In genomic region chr18:74689251-74689650, GRCh38 we compare ENCODE assay signal across 23 cellular contexts.
A peak's percentile ranks its signal among the peaks of the same experiment; 100 is the strongest.
DNase-seq lines count a peak whose midpoint lies in the region; ATAC-seq and TF ChIP-seq lines count a peak whose summit lies in the region.
"Had no signal": no experiment of that assay in that cellular context is flagged by ENCODE, and none has a peak within 500 bp of the region (broad histone marks: within the 10 kb centered on the region; RNA-seq: fewer than 3 reads in every experiment).

No MANE protein-coding gene starts in this region.

- no peak overlapping the region for H3K23ac ChIP-seq in mesenchymal stem cell (ENCODE audit: low read length in 2 of 2)

- ATAC-seq in GM18517 (IDR thresholded peaks at IDR 0.05; ENCODE audit: unreplicated experiment) = no peak
- ATAC-seq: GM23338, left ventricle myocardium superior had no signal

- peaks cover 5 to 10% of the 10 kb centered on the region in 2 experiments for H3K36me3 ChIP-seq in mesenchymal stem cell (ENCODE audit: control insufficient read depth in 1 of 2, insufficient read depth in 2 of 2, low read depth in 1 of 2, low read length in 2 of 2)
- H3K36me3 ChIP-seq: suprapubic skin, uterus had no signal

- DNase-seq in AG10803 (ENCODE audit: low read depth) (peak; percentile 75), LHCN-M2 (ENCODE audit: low read depth) (peak; percentile 64), dedifferentiated amniotic fluid mesenchymal stem cell (ENCODE audit: extremely low spot score) (peak; percentile 38), mesenchymal stem cell (peak; percentile 7), mesenteric fat pad (ENCODE audit: low spot score) (no peak), NCI-H2227 (lab: John Stamatoyannopoulos, UW; ENCODE audit: unreplicated experiment) (no peak)
- DNase-seq in stimulated activated CD4-positive, alpha-beta T cell treated with anti-CD3 and anti-CD28 coated beads, Interleukin-4, amount 100 ng/mL, for 4 hours = no peak
- DNase-seq: ACHN; activated CD4-positive, alpha-beta memory T cell treated with anti-CD3 and anti-CD28 coated beads, Interleukin-2, amount 10 ng/mL, durations not matched to agents 7 days and 5 days; activated naive CD4-positive, alpha-beta T cell treated with Interleukin-2 at 50 U/mL for 16 hours; activated T-cell treated with anti-CD3 and anti-CD28 coated beads, Interleukin-2, amount 50 U/mL, for 1 hour; anterior cingulate cortex; DND-41; glutamatergic neuron; left ventricle myocardium superior; NCI-H1417 treated with DMSO at 0.1 percent for 48 hours; NCI-H2171; SHP77; uterus had no signal

- no peak overlapping the region for H2BK120ac ChIP-seq in mesenchymal stem cell (ENCODE audit: low read depth, low read length)

- H3K4me2 ChIP-seq in mesenchymal stem cell (ENCODE audit: low read length, poor library complexity, severe bottlenecking) = no peak overlapping the region
- H3K4me2 ChIP-seq: GM23338 had no signal

- no peak overlapping the region for H4K8ac ChIP-seq in mesenchymal stem cell (ENCODE audit: low read length)

- H4K91ac ChIP-seq in mesenchymal stem cell (ENCODE audit: low read length) = no peak overlapping the region

- TF ChIP-seq CTCF in AG10803 (conservative IDR thresholded peaks at IDR 0.05; ENCODE audit: low read length) = no peak

- H3K4me1 ChIP-seq in mesenchymal stem cell (ENCODE audit: control insufficient read depth, insufficient read depth, low read depth, low read length) = no peaks in the 10 kb centered on the region
- H3K4me1 ChIP-seq: suprapubic skin, uterus had no signal

- no peak overlapping the region for H2BK12ac ChIP-seq in mesenchymal stem cell (ENCODE audit: low read length in 2 of 2)

- H3K4ac ChIP-seq in mesenchymal stem cell (ENCODE audit: low read depth in 1 of 2, low read length in 2 of 2) = no peak overlapping the region

- WGBS in mesenchymal stem cell = 39% methylated on average over 2 of the region's 2 CpGs

- no peak overlapping the region for H2AK5ac ChIP-seq in mesenchymal stem cell (ENCODE audit: low read length, severe bottlenecking)

- no peak overlapping the region for H2BK5ac ChIP-seq in mesenchymal stem cell (ENCODE audit: low read depth, low read length, poor library complexity, severe bottlenecking)

- H3K27me3 ChIP-seq in mesenchymal stem cell (ENCODE audit: control insufficient read depth in 1 of 2, insufficient read depth in 1 of 2, low read length in 2 of 2) = no peaks in the 10 kb centered on the region
- H3K27me3 ChIP-seq: suprapubic skin, uterus had no signal

- H3K79me1 ChIP-seq in mesenchymal stem cell (replicated peaks; ENCODE audit: low read length, poor library complexity, severe bottlenecking) = peaks cover 23% of the 10 kb centered on the region

- H2AFZ ChIP-seq in mesenchymal stem cell (ENCODE audit: low read depth, low read length) = no peak overlapping the region
- H2AFZ ChIP-seq: GM23338 had no signal

- H3K9me3 ChIP-seq in mesenchymal stem cell (ENCODE audit: control insufficient read depth, low read length) = no peaks in the 10 kb centered on the region
- H3K9me3 ChIP-seq: uterus had no signal

- H3K27ac ChIP-seq in mesenchymal stem cell (ENCODE audit: low read length, poor library complexity, severe bottlenecking) = no peak overlapping the region
- H3K27ac ChIP-seq: suprapubic skin, uterus, VCaP had no signal

- H3K14ac ChIP-seq in mesenchymal stem cell (ENCODE audit: low read length in 2 of 2) = no peak overlapping the region

- H3K4me3 ChIP-seq in AG10803 (ENCODE audit: low read length) = no peak overlapping the region
- H3K4me3 ChIP-seq in mesenchymal stem cell (ENCODE audit: insufficient read depth in 1 of 2, low read depth in 1 of 2, low read length in 2 of 2) = no peak overlapping the region
- H3K4me3 ChIP-seq: GM23338, suprapubic skin, uterus had no signal

- no peak overlapping the region for H3K18ac ChIP-seq in mesenchymal stem cell (ENCODE audit: low read depth in 1 of 2, low read length in 2 of 2)

- H2BK15ac ChIP-seq in mesenchymal stem cell (ENCODE audit: low read depth, poor library complexity, severe bottlenecking) = no peak overlapping the region

- H3K9ac ChIP-seq in mesenchymal stem cell (ENCODE audit: low read length) = no peak overlapping the region

Comparison
In these comparisons a context has a peak if more than half of its experiments do, and no peak if none do; other contexts are left out.
1. DNase-seq: peak in AG10803 (single experiment), LHCN-M2 (single experiment), dedifferentiated amniotic fluid mesenchymal stem cell (single experiment) and mesenchymal stem cell (single experiment); none in mesenteric fat pad (single experiment), stimulated activated CD4-positive, alpha-beta T cell treated with anti-CD3 and anti-CD28 coated beads, Interleukin-4, amount 100 ng/mL, for 4 hours (0 of 2) and NCI-H2227 (single experiment).